In genomic region chr20:297098-297924, GRCh38 we compare ENCODE assay signal across 8 cellular contexts. TPM values are rescaled to one million over a fixed set of nuclear protein-coding genes. Genes with fewer than 3 reads are reported as not detected.
DNase-seq lines count a peak whose midpoint lies in the region; ATAC-seq and TF ChIP-seq lines count a peak whose summit lies in the region.

Gene ZCCHC3, plus strand, starts transcription at chr20:297570. Its CDS starts 17 bp downstream, at chr20:297587.

- peak in 1 of 2 donors; percentile 61 for TF ChIP-seq POLR2A in vagina (IDR thresholded peaks at IDR 0.05)

- peak; percentile 86 for DNase-seq in NCI-H1694 (lab: John Stamatoyannopoulos, UW)
- DNase-seq in right atrium auricular region (ENCODE audit: low spot score) = peak; percentile 88
- peak; percentile 74 for DNase-seq in putamen (ENCODE audit: low spot score)
- DNase-seq in vagina (ENCODE audit: extremely low spot score in 2 of 2) = peak in 1 of 2 donors; percentile 93

- ATAC-seq in GM18499 (IDR thresholded peaks at IDR 0.05; ENCODE audit: insufficient read depth, unreplicated experiment) (peak; percentile 63), HG02884 (IDR thresholded peaks at IDR 0.05; ENCODE audit: unreplicated experiment) (peak; percentile 79)

- peak within 1 kb of the TSS; percentile 87 to 92 for H3K4me3 ChIP-seq in right atrium auricular region
- H3K4me3 ChIP-seq in vagina = peak within 1 kb of the TSS; percentile 65 to 77

- intact Hi-C loops in T-helper 2 cell treated with Interferon-gamma antibody and Interleukin-4, amounts not matched to agents 100 ng/mL and 5 ng/mL, for 36 hours (cut with micrococcal nuclease) = loop anchor here (1.0 to 2.0 kb wide), 2 partner anchors 28 to 245 kb away; partner anchors contain the start of genes CSNK2A1 and SOX12
- intact Hi-C loops in vagina (cut with DNase I) = no loop called here

- H3K9me3 ChIP-seq in right atrium auricular region = no peaks in the 10 kb centered on the region
- no peaks in the 10 kb centered on the region for H3K9me3 ChIP-seq in vagina

- H3K27ac ChIP-seq in angular gyrus (ENCODE audit: low read depth, low read length) = peak within 1 kb of the TSS; percentile 94
- H3K27ac ChIP-seq in right atrium auricular region = peak within 1 kb of the TSS; percentile 97 to 98
- peak within 1 kb of the TSS; percentile 96 for H3K27ac ChIP-seq in vagina

- no peaks in the 10 kb centered on the region for H3K36me3 ChIP-seq in right atrium auricular region
- H3K36me3 ChIP-seq in vagina = no peaks in the 10 kb centered on the region

- H3K27me3 ChIP-seq in right atrium auricular region (no peaks in the 10 kb centered on the region), vagina (no peaks in the 10 kb centered on the region)

- H3K4me1 ChIP-seq in right atrium auricular region (peaks cover 0 to 39% of the 10 kb centered on the region in 2 donors), vagina (peaks cover 44% of the 10 kb centered on the region)

- TF ChIP-seq CTCF in right atrium auricular region (IDR thresholded peaks at IDR 0.05) = peak in 1 of 2 donors; percentile 34
- TF ChIP-seq CTCF in vagina (IDR thresholded peaks at IDR 0.05) = peak in 1 of 3 experiments; percentile 5

RNA-seq across cellular contexts. Expression of gene ZCCHC3, which starts in this region (rescaled TPM):
- total RNA-seq in T-helper 2 cell treated with Interferon-gamma antibody and Interleukin-4, amounts not matched to agents 100 ng/mL and 5 ng/mL, for 36 hours = 25.8 and 26.6 TPM in 2 replicates
- total RNA-seq in right atrium auricular region (10 to 100 TPM; 10.2 to 14.4 TPM), vagina (13.8 TPM)
